ENCODE assay signal across 27 cellular contexts in the genomic region with DNA sequence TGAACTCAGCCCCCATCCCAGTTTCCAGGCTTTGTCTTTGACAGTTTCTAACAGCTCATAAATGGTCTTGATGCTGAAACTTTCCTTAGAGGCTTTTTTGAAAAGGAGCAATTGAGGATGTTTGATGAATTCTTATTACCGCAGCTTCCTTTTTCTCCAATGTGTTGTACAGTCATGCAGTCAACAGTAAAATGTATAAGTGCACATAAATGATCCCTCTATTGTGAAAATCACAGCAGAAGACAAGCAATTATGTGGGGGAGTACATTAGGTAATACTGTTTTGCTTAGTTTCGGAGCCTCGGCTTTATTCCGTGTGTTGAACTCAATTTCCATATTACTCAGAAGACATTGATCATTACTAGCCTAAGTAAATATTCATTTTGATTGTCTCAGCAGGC.
"Had no signal": no experiment of that assay in that cellular context is flagged by ENCODE, and none has a peak within 500 bp of the region (broad histone marks: within the 10 kb centered on the region; RNA-seq: fewer than 3 reads in every experiment).

No MANE protein-coding gene starts in this region.

- H3K9me3 Mint-ChIP-seq: dendritic cell treated with granulocyte-macrophage colony-stimulating factor and Interleukin-4, amounts not matched to agents 40 ng/mL and 50 ng/mL, for 4 days; endodermal cell; nephron progenitor cell had no signal

- H3K27me3 Mint-ChIP-seq: dendritic cell treated with granulocyte-macrophage colony-stimulating factor and Interleukin-4, amounts not matched to agents 40 ng/mL and 50 ng/mL, for 4 days; naive thymus-derived CD8-positive, alpha-beta T cell; progenitor cell of endocrine pancreas had no signal

- H2AFZ ChIP-seq: parathyroid adenoma had no signal

- ATAC-seq: esophagus mucosa; gastrocnemius medialis; left ventricle myocardium superior; lower lobe of right lung; naive thymus-derived CD8-positive, alpha-beta T cell; sciatic nerve; stimulated activated effector memory CD8-positive, alpha-beta T cell treated with anti-CD3 and anti-CD28 coated beads, Interleukin-12 subunit alpha, Interleukin-12 subunit beta, amount 100 ng/mL, for 72 hours had no signal

- H3K4me1 Mint-ChIP-seq: naive thymus-derived CD8-positive, alpha-beta T cell; stimulated activated effector memory CD8-positive, alpha-beta T cell treated with anti-CD3 and anti-CD28 coated beads, Interleukin-12 subunit alpha, Interleukin-12 subunit beta, amount 100 ng/mL, for 72 hours had no signal

- H3K36me3 ChIP-seq: colonic mucosa, gastrocnemius medialis, lower lobe of right lung, neutrophil, right atrium auricular region, stomach, thyroid gland had no signal

- H3K9me3 ChIP-seq: colonic mucosa, gastrocnemius medialis, lower lobe of right lung, neutrophil, right atrium auricular region, stomach, thyroid gland had no signal

- H3K27ac Mint-ChIP-seq: dendritic cell treated with granulocyte-macrophage colony-stimulating factor and Interleukin-4, amounts not matched to agents 40 ng/mL and 50 ng/mL, for 4 days; endodermal cell; naive thymus-derived CD8-positive, alpha-beta T cell; nephron progenitor cell; progenitor cell of endocrine pancreas; stimulated activated effector memory CD8-positive, alpha-beta T cell treated with anti-CD3 and anti-CD28 coated beads, Interleukin-12 subunit alpha, Interleukin-12 subunit beta, amount 100 ng/mL, for 72 hours had no signal

- H3K4me3 Mint-ChIP-seq: dendritic cell treated with granulocyte-macrophage colony-stimulating factor and Interleukin-4, amounts not matched to agents 40 ng/mL and 50 ng/mL, for 4 days; endodermal cell; naive thymus-derived CD8-positive, alpha-beta T cell; nephron progenitor cell; stimulated activated effector memory CD8-positive, alpha-beta T cell treated with anti-CD3 and anti-CD28 coated beads, Interleukin-12 subunit alpha, Interleukin-12 subunit beta, amount 100 ng/mL, for 72 hours had no signal

- H3K79me2 ChIP-seq: parathyroid adenoma had no signal

- H3K27ac ChIP-seq: colonic mucosa, epithelial cell of prostate, gastrocnemius medialis, lower lobe of right lung, neutrophil, parathyroid adenoma, right atrium auricular region, stomach, thyroid gland had no signal

- DNase-seq: colonic mucosa; effector CD8-positive, alpha-beta T cell; endodermal cell; foreskin fibroblast; gastrocnemius medialis; head of caudate nucleus; left ventricle myocardium superior; lower lobe of right lung; naive thymus-derived CD8-positive, alpha-beta T cell; nephron progenitor cell; stimulated activated CD4-positive, alpha-beta T cell treated with anti-CD3 and anti-CD28 coated beads, Interleukin-12 subunit alpha, Interleukin-12 subunit beta, amount 100 ng/mL, for 4 hours; stimulated activated CD4-positive, alpha-beta T cell treated with anti-CD3 and anti-CD28 coated beads, Interleukin-1b, Interleukin-23, amount 100 ng/mL, for 48 hours; stimulated activated CD4-positive, alpha-beta T cell treated with anti-CD3 and anti-CD28 coated beads, Interleukin-4, amount 100 ng/mL, for 24 hours; stimulated activated naive CD4-positive, alpha-beta T cell treated with Interleukin-2 at 50 U/mL for 16 hours; stomach; thyroid gland; trophoblast cell had no signal

- H3K27me3 ChIP-seq: colonic mucosa, gastrocnemius medialis, neutrophil, right atrium auricular region, stomach, thyroid gland had no signal

- H3K9ac ChIP-seq: parathyroid adenoma had no signal

- H3K4me2 ChIP-seq: smooth muscle cell had no signal

- H3K4me3 ChIP-seq: colonic mucosa, gastrocnemius medialis, lower lobe of right lung, right atrium auricular region, smooth muscle cell, stomach, thyroid gland had no signal

- H3K36me3 Mint-ChIP-seq: naive thymus-derived CD8-positive, alpha-beta T cell; stimulated activated effector memory CD8-positive, alpha-beta T cell treated with anti-CD3 and anti-CD28 coated beads, Interleukin-12 subunit alpha, Interleukin-12 subunit beta, amount 100 ng/mL, for 72 hours had no signal
